29 cellular contexts compared by ENCODE assay signal in the genomic region with DNA sequence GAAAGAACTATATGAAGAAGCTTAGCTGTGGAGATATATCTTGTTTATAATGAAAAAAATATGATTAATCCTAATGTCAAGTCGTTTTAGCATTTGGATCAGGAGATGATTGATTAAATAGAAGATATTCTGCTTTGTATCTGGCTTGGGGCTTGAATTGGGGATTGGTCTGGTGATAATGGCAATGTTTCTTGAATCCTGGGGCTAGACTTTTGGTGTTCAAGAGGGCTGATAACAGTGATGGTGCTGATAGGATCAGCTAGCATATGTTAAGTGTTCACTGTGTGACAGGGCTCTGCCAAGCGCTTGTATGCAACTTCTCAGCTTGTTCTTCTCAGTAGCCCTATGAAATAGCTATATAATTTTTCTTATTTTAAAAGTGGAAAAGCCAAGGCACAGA.
"Had no signal": no experiment of that assay in that cellular context is flagged by ENCODE, and none has a peak within 500 bp of the region (broad histone marks: within the 10 kb centered on the region; RNA-seq: fewer than 3 reads in every experiment).

No MANE protein-coding gene starts in this region.

- H3K4me1 ChIP-seq: pancreas, prostate gland had no signal

- H3K27me3 Mint-ChIP-seq: activated CD4-positive, alpha-beta memory T cell treated with anti-CD3 and anti-CD28 coated beads for 36 hours; activated CD4-positive, alpha-beta T cell treated with anti-CD3 and anti-CD28 coated beads, Interleukin-2, amount 10 ng/mL, durations not matched to agents 24 days and 14 days; activated T-cell treated with anti-CD3 and anti-CD28 coated beads, Interleukin-2, amount 50 U/mL, for 24 hours; central memory CD8-positive, alpha-beta T cell; naive thymus-derived CD4-positive, alpha-beta T cell; stimulated activated memory B cell treated with anti-CD40 and anti-IgM and Interleukin-4, amounts not matched to agents 10 μg/mL and 1 μg/mL and 100 μg/mL, for 72 hours; stimulated activated naive CD8-positive, alpha-beta T cell treated with anti-CD3 and anti-CD28 coated beads, Interleukin-15, amount 100 ng/mL, for 72 hours; type B pancreatic cell had no signal

- ATAC-seq: gastroesophageal sphincter; left cardiac atrium; naive thymus-derived CD4-positive, alpha-beta T cell; pancreas; sciatic nerve; stimulated activated memory B cell treated with anti-CD40 and anti-IgM and Interleukin-4, amounts not matched to agents 10 μg/mL and 1 μg/mL and 100 μg/mL, for 72 hours; stimulated activated naive CD8-positive, alpha-beta T cell treated with anti-CD3 and anti-CD28 coated beads, Interleukin-15, amount 100 ng/mL, for 72 hours had no signal

- H3K9me3 ChIP-seq: gastroesophageal sphincter, pancreas, prostate gland, uterus had no signal

- H3K36me3 ChIP-seq: pancreas, prostate gland, uterus had no signal

- H3K27me3 ChIP-seq: gastroesophageal sphincter, pancreas, uterus had no signal

- H3K27ac Mint-ChIP-seq: activated CD4-positive, alpha-beta memory T cell treated with anti-CD3 and anti-CD28 coated beads for 36 hours; activated CD4-positive, alpha-beta T cell treated with anti-CD3 and anti-CD28 coated beads, Interleukin-2, amount 10 ng/mL, durations not matched to agents 24 days and 14 days; activated T-cell treated with anti-CD3 and anti-CD28 coated beads, Interleukin-2, amount 50 U/mL, for 24 hours; stimulated activated memory B cell treated with anti-CD40 and anti-IgM and Interleukin-4, amounts not matched to agents 10 μg/mL and 1 μg/mL and 100 μg/mL, for 72 hours; type B pancreatic cell had no signal

- DNase-seq: activated CD4-positive, alpha-beta memory T cell treated with anti-CD3 and anti-CD28 coated beads for 36 hours; activated CD4-positive, alpha-beta T cell treated with anti-CD3 and anti-CD28 coated beads, Interleukin-2, amount 10 ng/mL, durations not matched to agents 24 days and 14 days; activated CD4-positive, CD25-positive, alpha-beta regulatory T cell treated with anti-CD3 and anti-CD28 coated beads, Interleukin-2, amount 50 U/mL, for 72 hours; activated CD8-positive, alpha-beta memory T cell treated with anti-CD3 and anti-CD28 coated beads, Interleukin-2, amount 50 U/mL, for 48 hours; activated gamma-delta T cell treated with Interleukin-2 at 50 U/mL for 16 hours; activated naive CD4-positive, alpha-beta T cell treated with anti-CD3 and anti-CD28 coated beads, Interleukin-2, amount 50 U/mL, for 16 hours; activated T-cell treated with anti-CD3 and anti-CD28 coated beads, Interleukin-2, amount 50 U/mL, for 24 hours; amniotic stem cell; effector CD8-positive, alpha-beta T cell; head of caudate nucleus; hippocampal formation; left cardiac atrium; midbrain; naive thymus-derived CD4-positive, alpha-beta T cell; pancreas; retina; stimulated activated CD4-positive, alpha-beta T cell treated with anti-CD3 and anti-CD28 coated beads, Interleukin-4, amount 100 ng/mL, for 4 hours; stimulated activated CD8-positive, alpha-beta memory T cell treated with anti-CD3 and anti-CD28 coated beads, Interleukin-4, amount 100 ng/mL, for 48 hours; stimulated activated naive CD8-positive, alpha-beta T cell treated with anti-CD3 and anti-CD28 coated beads, Interleukin-15, amount 100 ng/mL, for 72 hours; substantia nigra; T-helper 2 cell; uterus had no signal

- H3K27ac ChIP-seq: gastroesophageal sphincter, pancreas, prostate gland, uterus had no signal

- H3K9me3 Mint-ChIP-seq: activated CD4-positive, alpha-beta memory T cell treated with anti-CD3 and anti-CD28 coated beads for 36 hours; activated CD4-positive, alpha-beta T cell treated with anti-CD3 and anti-CD28 coated beads, Interleukin-2, amount 10 ng/mL, durations not matched to agents 24 days and 14 days; activated T-cell treated with anti-CD3 and anti-CD28 coated beads, Interleukin-2, amount 50 U/mL, for 24 hours; central memory CD8-positive, alpha-beta T cell; type B pancreatic cell had no signal

- H3K4me3 Mint-ChIP-seq: activated CD4-positive, alpha-beta memory T cell treated with anti-CD3 and anti-CD28 coated beads for 36 hours; activated T-cell treated with anti-CD3 and anti-CD28 coated beads, Interleukin-2, amount 50 U/mL, for 24 hours; central memory CD8-positive, alpha-beta T cell; stimulated activated memory B cell treated with anti-CD40 and anti-IgM and Interleukin-4, amounts not matched to agents 10 μg/mL and 1 μg/mL and 100 μg/mL, for 72 hours; stimulated activated naive CD8-positive, alpha-beta T cell treated with anti-CD3 and anti-CD28 coated beads, Interleukin-15, amount 100 ng/mL, for 72 hours; type B pancreatic cell had no signal

- H3K4me3 ChIP-seq: gastroesophageal sphincter, pancreas, prostate gland, skin epidermis, uterus had no signal
